In genomic region chr9:5510991-5511390, GRCh38 we compare ENCODE assay signal across 9 cellular contexts. TPM values are rescaled to one million over a fixed set of nuclear protein-coding genes. Genes with fewer than 3 reads are reported as not detected.
DNase-seq lines count a peak whose midpoint lies in the region; ATAC-seq and TF ChIP-seq lines count a peak whose summit lies in the region.
"Had no signal": no experiment of that assay in that cellular context is flagged by ENCODE, and none has a peak within 500 bp of the region (broad histone marks: within the 10 kb centered on the region; RNA-seq: fewer than 3 reads in every experiment).

No MANE protein-coding gene starts in this region.

- peaks cover 10% of the 10 kb centered on the region for H3K4me1 ChIP-seq in mesenchymal stem cell (ENCODE audit: control insufficient read depth, insufficient read depth, low read depth, low read length)

- H2AFZ ChIP-seq in mesenchymal stem cell (ENCODE audit: low read depth, low read length), result peak overlapping the region; percentile 2

- H2BK5ac ChIP-seq in mesenchymal stem cell (ENCODE audit: low read depth, low read length, poor library complexity, severe bottlenecking), result peak overlapping the region; percentile 68

- peaks cover 2% of the 10 kb centered on the region for H3K36me3 Mint-ChIP-seq in activated naive CD8-positive, alpha-beta T cell treated with anti-CD3 and anti-CD28 coated beads, Interleukin-2, amount 10 ng/mL, durations not matched to agents 7 days and 5 days

- H4K91ac ChIP-seq in mesenchymal stem cell (ENCODE audit: low read length), result no peak overlapping the region

- H3K27ac Mint-ChIP-seq in activated naive CD8-positive, alpha-beta T cell treated with anti-CD3 and anti-CD28 coated beads, Interleukin-2, amount 10 ng/mL, durations not matched to agents 7 days and 5 days, result peak overlapping the region; percentile 94

- H3K9me3 ChIP-seq in mesenchymal stem cell (ENCODE audit: control insufficient read depth, low read length), result no peaks in the 10 kb centered on the region

- no peak overlapping the region for H2BK12ac ChIP-seq in mesenchymal stem cell (ENCODE audit: low read length in 2 of 2)

- no peak overlapping the region for H2AK5ac ChIP-seq in mesenchymal stem cell (ENCODE audit: low read length, severe bottlenecking)

- H2BK15ac ChIP-seq in mesenchymal stem cell (ENCODE audit: low read depth, poor library complexity, severe bottlenecking), result no peak overlapping the region

- no peak overlapping the region for H3K14ac ChIP-seq in mesenchymal stem cell (ENCODE audit: low read length in 2 of 2)

- no peaks in the 10 kb centered on the region for H3K27me3 Mint-ChIP-seq in activated naive CD8-positive, alpha-beta T cell treated with anti-CD3 and anti-CD28 coated beads, Interleukin-2, amount 10 ng/mL, durations not matched to agents 7 days and 5 days

- TF ChIP-seq CTCF in AG09309 (IDR thresholded peaks at IDR 0.05; ENCODE audit: control insufficient read depth, insufficient read depth, low read depth, low read length, missing control alignments) (no peak), GM12875 (IDR thresholded peaks at IDR 0.05; ENCODE audit: borderline replicate concordance, insufficient read depth, low read depth, low read length) (no peak)

- no peak overlapping the region for H2BK120ac ChIP-seq in mesenchymal stem cell (ENCODE audit: low read depth, low read length)

- no peak overlapping the region for H4K8ac ChIP-seq in mesenchymal stem cell (ENCODE audit: low read length)

- H3K4me1 Mint-ChIP-seq in activated naive CD8-positive, alpha-beta T cell treated with anti-CD3 and anti-CD28 coated beads, Interleukin-2, amount 10 ng/mL, durations not matched to agents 7 days and 5 days, result peaks cover 27% of the 10 kb centered on the region

- H3K23ac ChIP-seq in mesenchymal stem cell (ENCODE audit: low read length in 2 of 2), result no peak overlapping the region

- H3K36me3 ChIP-seq in mesenchymal stem cell (ENCODE audit: control insufficient read depth in 1 of 2, insufficient read depth in 2 of 2, low read depth in 1 of 2, low read length in 2 of 2), result no peaks in the 10 kb centered on the region

- 80% methylated on average over 2 of the region's 3 CpGs for WGBS in mesenchymal stem cell

- peaks cover 8% of the 10 kb centered on the region for H3K79me1 ChIP-seq in mesenchymal stem cell (replicated peaks; ENCODE audit: low read length, poor library complexity, severe bottlenecking)

- no peak overlapping the region for H3K4me2 ChIP-seq in mesenchymal stem cell (ENCODE audit: low read length, poor library complexity, severe bottlenecking)

- H3K27ac ChIP-seq in mesenchymal stem cell (ENCODE audit: low read length, poor library complexity, severe bottlenecking), result peak overlapping the region; percentile 91

- H3K4ac ChIP-seq in mesenchymal stem cell (ENCODE audit: low read depth in 1 of 2, low read length in 2 of 2), result no peak overlapping the region

- POLR2A ChIA-PET in activated naive CD8-positive, alpha-beta T cell treated with anti-CD3 and anti-CD28 coated beads, Interleukin-2, amount 10 ng/mL, durations not matched to agents 7 days and 5 days (lab: Charles Lee), result interaction anchor here (0.7 kb wide), 1 partner anchor 61 kb away, joined by 3 read pairs; the partner anchor contains the start of gene CD274

- DNase-seq in AG09309 (ENCODE audit: low read depth) (no peak), mesenchymal stem cell (no peak), superior temporal gyrus (ENCODE audit: extremely low spot score) (no peak)
- no peak for DNase-seq in activated naive CD8-positive, alpha-beta T cell treated with anti-CD3 and anti-CD28 coated beads, Interleukin-2, amount 10 ng/mL, durations not matched to agents 7 days and 5 days
- DNase-seq in stimulated activated CD4-positive, alpha-beta T cell treated with anti-CD3 and anti-CD28 coated beads, Interleukin-15, amount 100 ng/mL, for 24 hours, result no peak
- DNase-seq: hypothalamus had no signal

- H3K9me3 Mint-ChIP-seq in activated naive CD8-positive, alpha-beta T cell treated with anti-CD3 and anti-CD28 coated beads, Interleukin-2, amount 10 ng/mL, durations not matched to agents 7 days and 5 days, result peaks cover 2% of the 10 kb centered on the region

- peak overlapping the region; percentile 37 for H3K4me3 ChIP-seq in AG09309 (ENCODE audit: control insufficient read depth, low read depth, low read length)
- H3K4me3 ChIP-seq in GM12875 (ENCODE audit: low read depth, low read length), result peak overlapping the region; percentile 45
- peak overlapping the region in 1 of 2 experiments; percentile 84 for H3K4me3 ChIP-seq in mesenchymal stem cell (ENCODE audit: insufficient read depth in 1 of 2, low read depth in 1 of 2, low read length in 2 of 2)

- no peaks in the 10 kb centered on the region for H3K27me3 ChIP-seq in mesenchymal stem cell (ENCODE audit: control insufficient read depth in 1 of 2, insufficient read depth in 1 of 2, low read length in 2 of 2)

- peak overlapping the region; percentile 93 for H3K9ac ChIP-seq in mesenchymal stem cell (ENCODE audit: low read length)

- ATAC-seq in activated naive CD8-positive, alpha-beta T cell treated with anti-CD3 and anti-CD28 coated beads, Interleukin-2, amount 10 ng/mL, durations not matched to agents 7 days and 5 days (ENCODE audit: low read depth), result no peak
- ATAC-seq in GM18519 (IDR thresholded peaks at IDR 0.05; ENCODE audit: low FRiP score, unreplicated experiment) (no peak), GM19035 (IDR thresholded peaks at IDR 0.05; ENCODE audit: unreplicated experiment) (no peak)

- H3K4me3 Mint-ChIP-seq in activated naive CD8-positive, alpha-beta T cell treated with anti-CD3 and anti-CD28 coated beads, Interleukin-2, amount 10 ng/mL, durations not matched to agents 7 days and 5 days, result peak overlapping the region; percentile 80

- peak overlapping the region in 1 of 2 experiments; percentile 81 for H3K18ac ChIP-seq in mesenchymal stem cell (ENCODE audit: low read depth in 1 of 2, low read length in 2 of 2)

RNA-seq across cellular contexts. Expression of gene PDCD1LG2, which starts 0.7 kb away (rescaled TPM):
- 1 to 10 TPM in 1 of 2 experiments, under 1 TPM in 1; 0.44 to 1.0 TPM for total RNA-seq in activated naive CD8-positive, alpha-beta T cell treated with anti-CD3 and anti-CD28 coated beads, Interleukin-2, amount 10 ng/mL, durations not matched to agents 7 days and 5 days
- 15.2 TPM for polyA plus RNA-seq in mesenchymal stem cell (2013, experiment 1 of 2)
- polyA plus RNA-seq in mesenchymal stem cell (2013, experiment 2 of 2), result 15.5 TPM
